In the genomic region with DNA sequence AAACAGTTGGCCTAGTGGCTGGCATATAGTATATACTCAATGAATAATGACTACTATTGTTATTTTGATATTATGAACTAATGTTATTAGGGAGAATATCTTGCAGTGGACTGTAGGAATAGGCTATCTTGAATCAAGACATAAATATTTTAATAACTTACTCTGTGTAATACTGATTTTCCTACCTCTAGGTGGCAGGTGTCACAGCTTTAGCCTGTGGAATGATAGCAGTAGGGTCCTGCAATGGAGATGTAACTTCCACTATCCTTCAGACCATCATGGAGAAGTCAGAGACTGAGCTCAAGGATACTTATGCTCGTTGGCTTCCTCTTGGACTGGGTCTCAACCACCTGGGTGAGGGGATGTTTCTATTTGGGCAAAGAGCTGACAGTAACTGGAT, we compare ENCODE assay signal across 1 cellular context.
TF ChIP-seq lines count a peak whose summit lies in the region.

No MANE protein-coding gene starts in this region.

TF ChIP-seq in IMR-90, 13 proteins besides CTCF, POLR2A, EP300 and RAD21:
- TF ChIP-seq SMC3 (IDR thresholded peaks at IDR 0.05; ENCODE audit: low read depth, low read length) (no peak), MXI1 (IDR thresholded peaks at IDR 0.05; ENCODE audit: borderline replicate concordance, low read depth, low read length) (no peak), MAFK (IDR thresholded peaks at IDR 0.05; ENCODE audit: low read depth, low read length) (no peak), FOS (IDR thresholded peaks at IDR 0.05; ENCODE audit: low read depth, low read length) (no peak), BHLHE40 (IDR thresholded peaks at IDR 0.05; ENCODE audit: low read depth, low read length) (no peak), RCOR1 (IDR thresholded peaks at IDR 0.05; ENCODE audit: insufficient replicate concordance, low read length) (no peak), RFX5 (IDR thresholded peaks at IDR 0.05; ENCODE audit: low read depth, low read length) (no peak), NFE2L2 (IDR thresholded peaks at IDR 0.05; ENCODE audit: low read depth, low read length) (no peak), CEBPB (IDR thresholded peaks at IDR 0.05; ENCODE audit: low read depth, low read length) (no peak), CHD1 (IDR thresholded peaks at IDR 0.05; ENCODE audit: low read depth, low read length) (no peak), MAZ (IDR thresholded peaks at IDR 0.05; ENCODE audit: borderline replicate concordance, low read depth, low read length) (no peak)
- TF ChIP-seq, protein P1, sequence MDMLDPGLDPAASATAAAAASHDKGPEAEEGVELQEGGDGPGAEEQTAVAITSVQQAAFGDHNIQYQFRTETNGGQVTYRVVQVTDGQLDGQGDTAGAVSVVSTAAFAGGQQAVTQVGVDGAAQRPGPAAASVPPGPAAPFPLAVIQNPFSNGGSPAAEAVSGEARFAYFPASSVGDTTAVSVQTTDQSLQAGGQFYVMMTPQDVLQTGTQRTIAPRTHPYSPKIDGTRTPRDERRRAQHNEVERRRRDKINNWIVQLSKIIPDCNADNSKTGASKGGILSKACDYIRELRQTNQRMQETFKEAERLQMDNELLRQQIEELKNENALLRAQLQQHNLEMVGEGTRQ (IDR thresholded peaks at IDR 0.05; ENCODE audit: low read depth, low read length), result no peak
- TF ChIP-seq, protein P2, sequence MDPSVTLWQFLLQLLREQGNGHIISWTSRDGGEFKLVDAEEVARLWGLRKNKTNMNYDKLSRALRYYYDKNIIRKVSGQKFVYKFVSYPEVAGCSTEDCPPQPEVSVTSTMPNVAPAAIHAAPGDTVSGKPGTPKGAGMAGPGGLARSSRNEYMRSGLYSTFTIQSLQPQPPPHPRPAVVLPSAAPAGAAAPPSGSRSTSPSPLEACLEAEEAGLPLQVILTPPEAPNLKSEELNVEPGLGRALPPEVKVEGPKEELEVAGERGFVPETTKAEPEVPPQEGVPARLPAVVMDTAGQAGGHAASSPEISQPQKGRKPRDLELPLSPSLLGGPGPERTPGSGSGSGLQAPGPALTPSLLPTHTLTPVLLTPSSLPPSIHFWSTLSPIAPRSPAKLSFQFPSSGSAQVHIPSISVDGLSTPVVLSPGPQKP (IDR thresholded peaks at IDR 0.05; ENCODE audit: borderline replicate concordance, low read depth, low read length), result no peak
